ENCODE assay signal across 1 cellular context in the genomic region with DNA sequence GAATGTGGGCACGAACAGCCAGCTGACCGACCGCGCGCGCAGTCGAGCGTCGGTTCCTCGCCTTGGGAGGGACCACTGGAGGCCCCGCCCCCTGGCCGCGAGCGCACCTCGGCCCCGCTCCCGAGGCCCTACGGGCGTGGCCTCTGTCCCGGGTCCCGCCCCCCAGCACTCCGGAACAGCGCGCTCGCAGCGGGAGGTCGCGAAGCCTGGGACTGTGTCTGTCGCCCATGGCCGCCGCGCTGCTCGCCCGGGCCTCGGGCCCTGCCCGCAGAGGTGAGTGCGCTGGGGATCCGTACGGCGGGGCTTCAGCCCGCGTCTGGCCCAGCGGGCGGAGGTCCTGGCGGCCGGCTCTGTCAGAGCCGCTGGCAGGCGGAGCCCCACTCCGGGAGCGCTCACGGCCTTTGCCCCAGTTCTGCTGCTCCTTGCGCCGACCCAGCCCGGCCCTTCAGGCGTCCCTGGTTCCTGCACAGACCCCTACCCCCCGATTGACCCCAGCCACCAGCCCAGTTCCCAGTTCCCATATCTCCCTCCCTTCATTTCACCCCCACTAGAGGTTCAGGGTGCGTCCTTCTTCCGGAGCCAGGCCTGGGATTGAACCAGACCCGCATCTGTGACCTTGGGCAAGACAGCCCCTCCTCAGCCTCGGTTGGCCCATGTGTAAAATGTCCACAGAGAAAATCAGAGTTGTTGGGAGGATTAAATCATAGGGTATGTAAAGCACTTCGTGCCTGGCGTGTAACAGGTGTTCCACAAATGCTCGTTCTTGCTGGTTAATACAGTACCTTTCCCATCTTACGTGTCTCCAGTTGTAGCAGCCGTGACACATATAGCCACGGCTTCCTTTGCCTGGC.
A peak's percentile ranks its signal among the peaks of the same experiment; 100 is the strongest.
TF ChIP-seq lines count a peak whose summit lies in the region.

A gene with protein sequence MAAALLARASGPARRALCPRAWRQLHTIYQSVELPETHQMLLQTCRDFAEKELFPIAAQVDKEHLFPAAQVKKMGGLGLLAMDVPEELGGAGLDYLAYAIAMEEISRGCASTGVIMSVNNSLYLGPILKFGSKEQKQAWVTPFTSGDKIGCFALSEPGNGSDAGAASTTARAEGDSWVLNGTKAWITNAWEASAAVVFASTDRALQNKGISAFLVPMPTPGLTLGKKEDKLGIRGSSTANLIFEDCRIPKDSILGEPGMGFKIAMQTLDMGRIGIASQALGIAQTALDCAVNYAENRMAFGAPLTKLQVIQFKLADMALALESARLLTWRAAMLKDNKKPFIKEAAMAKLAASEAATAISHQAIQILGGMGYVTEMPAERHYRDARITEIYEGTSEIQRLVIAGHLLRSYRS (plus strand): TSS at position 168 of the 851 bp plus-strand sequence. CDS start 60 bp downstream, at position 228.

TF ChIP-seq in HepG2, 621 proteins besides CTCF, POLR2A, EP300 and RAD21 (continued from another document and continues in another):
- TF ChIP-seq ARNT2 (CRISPR knock-in tag; IDR thresholded peaks at IDR 0.05; ENCODE audit: low read depth) (no peak; the same call in 1 of the 2 replicates), ARHGAP35 (CRISPR knock-in tag; IDR thresholded peaks at IDR 0.05; ENCODE audit: borderline replicate concordance) (peak; percentile 86; the same call in 1 of the 2 replicates), ZNF556 (CRISPR knock-in tag; IDR thresholded peaks at IDR 0.05; ENCODE audit: borderline replicate concordance) (no peak), MXI1 (IDR thresholded peaks at IDR 0.05; ENCODE audit: borderline replicate concordance, low read depth, low read length) (no peak; the same call in 2 of the 3 replicates), SP4 (CRISPR knock-in tag; IDR thresholded peaks at IDR 0.05) (peak; percentile 93), SMC3 (IDR thresholded peaks at IDR 0.05; ENCODE audit: low read length) (no peak), ZNF225 (CRISPR knock-in tag; IDR thresholded peaks at IDR 0.05) (no peak; the same call in 1 of the 2 replicates), ZFY (CRISPR knock-in tag; IDR thresholded peaks at IDR 0.05) (peak; percentile 91), CC2D1A (CRISPR knock-in tag; IDR thresholded peaks at IDR 0.05) (no peak), FOXP1 (IDR thresholded peaks at IDR 0.05) (no peak), FOXP1 (CRISPR knock-in tag; IDR thresholded peaks at IDR 0.05) (no peak), ZSCAN31 (CRISPR knock-in tag; IDR thresholded peaks at IDR 0.05; ENCODE audit: low read depth) (peak; percentile 76; the same call in 1 of the 2 replicates), DPF2 (CRISPR knock-in tag; IDR thresholded peaks at IDR 0.05; ENCODE audit: borderline replicate concordance, low read depth) (no peak), ZNF460 (CRISPR knock-in tag; IDR thresholded peaks at IDR 0.05; ENCODE audit: borderline replicate concordance) (no peak), GATA4 (IDR thresholded peaks at IDR 0.05; ENCODE audit: borderline replicate concordance, low read depth) (no peak), KDM4B (CRISPR knock-in tag; IDR thresholded peaks at IDR 0.05) (peak; percentile 30; the same call in 1 of the 2 replicates), TRIM24 (CRISPR knock-in tag; IDR thresholded peaks at IDR 0.05) (no peak), CAMTA2 (CRISPR knock-in tag; IDR thresholded peaks at IDR 0.05; ENCODE audit: borderline replicate concordance) (no peak), SOX5 (CRISPR knock-in tag; IDR thresholded peaks at IDR 0.05; ENCODE audit: borderline replicate concordance) (no peak), SNAPC2 (CRISPR knock-in tag; IDR thresholded peaks at IDR 0.05) (peak; percentile 34; the same call in 1 of the 2 replicates), ZNF24 (IDR thresholded peaks at IDR 0.05) (no peak), ZNF598 (CRISPR knock-in tag; IDR thresholded peaks at IDR 0.05; ENCODE audit: borderline replicate concordance) (no peak), ZNF496 (CRISPR knock-in tag; IDR thresholded peaks at IDR 0.05; ENCODE audit: insufficient replicate concordance) (no peak), RAD51 (IDR thresholded peaks at IDR 0.05; ENCODE audit: borderline replicate concordance) (no peak), ZNF577 (CRISPR knock-in tag; IDR thresholded peaks at IDR 0.05; ENCODE audit: borderline replicate concordance, low read depth) (no peak), CBX5 (CRISPR knock-in tag; IDR thresholded peaks at IDR 0.05; ENCODE audit: borderline replicate concordance) (no peak)
- TF ChIP-seq, protein P1, sequence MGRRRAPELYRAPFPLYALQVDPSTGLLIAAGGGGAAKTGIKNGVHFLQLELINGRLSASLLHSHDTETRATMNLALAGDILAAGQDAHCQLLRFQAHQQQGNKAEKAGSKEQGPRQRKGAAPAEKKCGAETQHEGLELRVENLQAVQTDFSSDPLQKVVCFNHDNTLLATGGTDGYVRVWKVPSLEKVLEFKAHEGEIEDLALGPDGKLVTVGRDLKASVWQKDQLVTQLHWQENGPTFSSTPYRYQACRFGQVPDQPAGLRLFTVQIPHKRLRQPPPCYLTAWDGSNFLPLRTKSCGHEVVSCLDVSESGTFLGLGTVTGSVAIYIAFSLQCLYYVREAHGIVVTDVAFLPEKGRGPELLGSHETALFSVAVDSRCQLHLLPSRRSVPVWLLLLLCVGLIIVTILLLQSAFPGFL (CRISPR knock-in tag; IDR thresholded peaks at IDR 0.05): no peak
- TF ChIP-seq, protein P2, sequence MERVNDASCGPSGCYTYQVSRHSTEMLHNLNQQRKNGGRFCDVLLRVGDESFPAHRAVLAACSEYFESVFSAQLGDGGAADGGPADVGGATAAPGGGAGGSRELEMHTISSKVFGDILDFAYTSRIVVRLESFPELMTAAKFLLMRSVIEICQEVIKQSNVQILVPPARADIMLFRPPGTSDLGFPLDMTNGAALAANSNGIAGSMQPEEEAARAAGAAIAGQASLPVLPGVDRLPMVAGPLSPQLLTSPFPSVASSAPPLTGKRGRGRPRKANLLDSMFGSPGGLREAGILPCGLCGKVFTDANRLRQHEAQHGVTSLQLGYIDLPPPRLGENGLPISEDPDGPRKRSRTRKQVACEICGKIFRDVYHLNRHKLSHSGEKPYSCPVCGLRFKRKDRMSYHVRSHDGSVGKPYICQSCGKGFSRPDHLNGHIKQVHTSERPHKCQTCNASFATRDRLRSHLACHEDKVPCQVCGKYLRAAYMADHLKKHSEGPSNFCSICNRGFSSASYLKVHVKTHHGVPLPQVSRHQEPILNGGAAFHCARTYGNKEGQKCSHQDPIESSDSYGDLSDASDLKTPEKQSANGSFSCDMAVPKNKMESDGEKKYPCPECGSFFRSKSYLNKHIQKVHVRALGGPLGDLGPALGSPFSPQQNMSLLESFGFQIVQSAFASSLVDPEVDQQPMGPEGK (CRISPR knock-in tag; IDR thresholded peaks at IDR 0.05): no peak; the same call in none of the 2 replicates
- TF ChIP-seq, protein P3, sequence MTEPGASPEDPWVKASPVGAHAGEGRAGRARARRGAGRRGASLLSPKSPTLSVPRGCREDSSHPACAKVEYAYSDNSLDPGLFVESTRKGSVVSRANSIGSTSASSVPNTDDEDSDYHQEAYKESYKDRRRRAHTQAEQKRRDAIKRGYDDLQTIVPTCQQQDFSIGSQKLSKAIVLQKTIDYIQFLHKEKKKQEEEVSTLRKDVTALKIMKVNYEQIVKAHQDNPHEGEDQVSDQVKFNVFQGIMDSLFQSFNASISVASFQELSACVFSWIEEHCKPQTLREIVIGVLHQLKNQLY (CRISPR knock-in tag; IDR thresholded peaks at IDR 0.05): no peak
- TF ChIP-seq, protein P4, sequence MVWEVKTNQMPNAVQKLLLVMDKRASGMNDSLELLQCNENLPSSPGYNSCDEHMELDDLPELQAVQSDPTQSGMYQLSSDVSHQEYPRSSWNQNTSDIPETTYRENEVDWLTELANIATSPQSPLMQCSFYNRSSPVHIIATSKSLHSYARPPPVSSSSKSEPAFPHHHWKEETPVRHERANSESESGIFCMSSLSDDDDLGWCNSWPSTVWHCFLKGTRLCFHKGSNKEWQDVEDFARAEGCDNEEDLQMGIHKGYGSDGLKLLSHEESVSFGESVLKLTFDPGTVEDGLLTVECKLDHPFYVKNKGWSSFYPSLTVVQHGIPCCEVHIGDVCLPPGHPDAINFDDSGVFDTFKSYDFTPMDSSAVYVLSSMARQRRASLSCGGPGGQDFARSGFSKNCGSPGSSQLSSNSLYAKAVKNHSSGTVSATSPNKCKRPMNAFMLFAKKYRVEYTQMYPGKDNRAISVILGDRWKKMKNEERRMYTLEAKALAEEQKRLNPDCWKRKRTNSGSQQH (CRISPR knock-in tag; IDR thresholded peaks at IDR 0.05; ENCODE audit: low read depth): 0 out of 2 replicates have a peak, but pooled peaks have one; percentile 37
- TF ChIP-seq, protein P5, sequence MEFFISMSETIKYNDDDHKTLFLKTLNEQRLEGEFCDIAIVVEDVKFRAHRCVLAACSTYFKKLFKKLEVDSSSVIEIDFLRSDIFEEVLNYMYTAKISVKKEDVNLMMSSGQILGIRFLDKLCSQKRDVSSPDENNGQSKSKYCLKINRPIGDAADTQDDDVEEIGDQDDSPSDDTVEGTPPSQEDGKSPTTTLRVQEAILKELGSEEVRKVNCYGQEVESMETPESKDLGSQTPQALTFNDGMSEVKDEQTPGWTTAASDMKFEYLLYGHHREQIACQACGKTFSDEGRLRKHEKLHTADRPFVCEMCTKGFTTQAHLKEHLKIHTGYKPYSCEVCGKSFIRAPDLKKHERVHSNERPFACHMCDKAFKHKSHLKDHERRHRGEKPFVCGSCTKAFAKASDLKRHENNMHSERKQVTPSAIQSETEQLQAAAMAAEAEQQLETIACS (CRISPR knock-in tag; IDR thresholded peaks at IDR 0.05): no peak; the same call in 1 of the 2 replicates
- TF ChIP-seq, protein P6, sequence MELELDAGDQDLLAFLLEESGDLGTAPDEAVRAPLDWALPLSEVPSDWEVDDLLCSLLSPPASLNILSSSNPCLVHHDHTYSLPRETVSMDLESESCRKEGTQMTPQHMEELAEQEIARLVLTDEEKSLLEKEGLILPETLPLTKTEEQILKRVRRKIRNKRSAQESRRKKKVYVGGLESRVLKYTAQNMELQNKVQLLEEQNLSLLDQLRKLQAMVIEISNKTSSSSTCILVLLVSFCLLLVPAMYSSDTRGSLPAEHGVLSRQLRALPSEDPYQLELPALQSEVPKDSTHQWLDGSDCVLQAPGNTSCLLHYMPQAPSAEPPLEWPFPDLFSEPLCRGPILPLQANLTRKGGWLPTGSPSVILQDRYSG (CRISPR knock-in tag; IDR thresholded peaks at IDR 0.05): 0 out of 2 replicates have a peak, but pooled peaks have one; percentile 61
- TF ChIP-seq, protein P7, sequence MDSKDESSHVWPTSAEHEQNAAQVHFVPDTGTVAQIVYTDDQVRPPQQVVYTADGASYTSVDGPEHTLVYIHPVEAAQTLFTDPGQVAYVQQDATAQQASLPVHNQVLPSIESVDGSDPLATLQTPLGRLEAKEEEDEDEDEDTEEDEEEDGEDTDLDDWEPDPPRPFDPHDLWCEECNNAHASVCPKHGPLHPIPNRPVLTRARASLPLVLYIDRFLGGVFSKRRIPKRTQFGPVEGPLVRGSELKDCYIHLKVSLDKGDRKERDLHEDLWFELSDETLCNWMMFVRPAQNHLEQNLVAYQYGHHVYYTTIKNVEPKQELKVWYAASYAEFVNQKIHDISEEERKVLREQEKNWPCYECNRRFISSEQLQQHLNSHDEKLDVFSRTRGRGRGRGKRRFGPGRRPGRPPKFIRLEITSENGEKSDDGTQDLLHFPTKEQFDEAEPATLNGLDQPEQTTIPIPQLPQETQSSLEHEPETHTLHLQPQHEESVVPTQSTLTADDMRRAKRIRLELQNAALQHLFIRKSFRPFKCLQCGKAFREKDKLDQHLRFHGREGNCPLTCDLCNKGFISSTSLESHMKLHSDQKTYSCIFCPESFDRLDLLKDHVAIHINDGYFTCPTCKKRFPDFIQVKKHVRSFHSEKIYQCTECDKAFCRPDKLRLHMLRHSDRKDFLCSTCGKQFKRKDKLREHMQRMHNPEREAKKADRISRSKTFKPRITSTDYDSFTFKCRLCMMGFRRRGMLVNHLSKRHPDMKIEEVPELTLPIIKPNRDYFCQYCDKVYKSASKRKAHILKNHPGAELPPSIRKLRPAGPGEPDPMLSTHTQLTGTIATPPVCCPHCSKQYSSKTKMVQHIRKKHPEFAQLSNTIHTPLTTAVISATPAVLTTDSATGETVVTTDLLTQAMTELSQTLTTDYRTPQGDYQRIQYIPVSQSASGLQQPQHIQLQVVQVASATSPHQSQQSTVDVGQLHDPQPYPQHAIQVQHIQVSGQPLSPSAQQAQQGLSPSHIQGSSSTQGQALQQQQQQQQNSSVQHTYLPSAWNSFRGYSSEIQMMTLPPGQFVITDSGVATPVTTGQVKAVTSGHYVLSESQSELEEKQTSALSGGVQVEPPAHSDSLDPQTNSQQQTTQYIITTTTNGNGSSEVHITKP (CRISPR knock-in tag; IDR thresholded peaks at IDR 0.05; ENCODE audit: low read depth): peak; percentile 19; the same call in 1 of the 2 replicates
- TF ChIP-seq, protein P8, sequence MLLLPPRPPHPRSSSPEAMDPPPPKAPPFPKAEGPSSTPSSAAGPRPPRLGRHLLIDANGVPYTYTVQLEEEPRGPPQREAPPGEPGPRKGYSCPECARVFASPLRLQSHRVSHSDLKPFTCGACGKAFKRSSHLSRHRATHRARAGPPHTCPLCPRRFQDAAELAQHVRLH (CRISPR knock-in tag; IDR thresholded peaks at IDR 0.05; ENCODE audit: borderline replicate concordance, low read depth): peak; percentile 70; the same call in 1 of the 2 replicates
- TF ChIP-seq, protein P9, sequence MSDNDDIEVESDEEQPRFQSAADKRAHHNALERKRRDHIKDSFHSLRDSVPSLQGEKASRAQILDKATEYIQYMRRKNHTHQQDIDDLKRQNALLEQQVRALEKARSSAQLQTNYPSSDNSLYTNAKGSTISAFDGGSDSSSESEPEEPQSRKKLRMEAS (IDR thresholded peaks at IDR 0.05): peak; percentile 68; the same call in 1 of the 2 replicates
- TF ChIP-seq, protein P10, sequence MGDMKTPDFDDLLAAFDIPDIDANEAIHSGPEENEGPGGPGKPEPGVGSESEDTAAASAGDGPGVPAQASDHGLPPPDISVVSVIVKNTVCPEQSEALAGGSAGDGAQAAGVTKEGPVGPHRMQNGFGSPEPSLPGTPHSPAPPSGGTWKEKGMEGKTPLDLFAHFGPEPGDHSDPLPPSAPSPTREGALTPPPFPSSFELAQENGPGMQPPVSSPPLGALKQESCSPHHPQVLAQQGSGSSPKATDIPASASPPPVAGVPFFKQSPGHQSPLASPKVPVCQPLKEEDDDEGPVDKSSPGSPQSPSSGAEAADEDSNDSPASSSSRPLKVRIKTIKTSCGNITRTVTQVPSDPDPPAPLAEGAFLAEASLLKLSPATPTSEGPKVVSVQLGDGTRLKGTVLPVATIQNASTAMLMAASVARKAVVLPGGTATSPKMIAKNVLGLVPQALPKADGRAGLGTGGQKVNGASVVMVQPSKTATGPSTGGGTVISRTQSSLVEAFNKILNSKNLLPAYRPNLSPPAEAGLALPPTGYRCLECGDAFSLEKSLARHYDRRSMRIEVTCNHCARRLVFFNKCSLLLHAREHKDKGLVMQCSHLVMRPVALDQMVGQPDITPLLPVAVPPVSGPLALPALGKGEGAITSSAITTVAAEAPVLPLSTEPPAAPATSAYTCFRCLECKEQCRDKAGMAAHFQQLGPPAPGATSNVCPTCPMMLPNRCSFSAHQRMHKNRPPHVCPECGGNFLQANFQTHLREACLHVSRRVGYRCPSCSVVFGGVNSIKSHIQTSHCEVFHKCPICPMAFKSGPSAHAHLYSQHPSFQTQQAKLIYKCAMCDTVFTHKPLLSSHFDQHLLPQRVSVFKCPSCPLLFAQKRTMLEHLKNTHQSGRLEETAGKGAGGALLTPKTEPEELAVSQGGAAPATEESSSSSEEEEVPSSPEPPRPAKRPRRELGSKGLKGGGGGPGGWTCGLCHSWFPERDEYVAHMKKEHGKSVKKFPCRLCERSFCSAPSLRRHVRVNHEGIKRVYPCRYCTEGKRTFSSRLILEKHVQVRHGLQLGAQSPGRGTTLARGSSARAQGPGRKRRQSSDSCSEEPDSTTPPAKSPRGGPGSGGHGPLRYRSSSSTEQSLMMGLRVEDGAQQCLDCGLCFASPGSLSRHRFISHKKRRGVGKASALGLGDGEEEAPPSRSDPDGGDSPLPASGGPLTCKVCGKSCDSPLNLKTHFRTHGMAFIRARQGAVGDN (CRISPR knock-in tag; IDR thresholded peaks at IDR 0.05): peak; percentile 94
- TF ChIP-seq, protein P11, sequence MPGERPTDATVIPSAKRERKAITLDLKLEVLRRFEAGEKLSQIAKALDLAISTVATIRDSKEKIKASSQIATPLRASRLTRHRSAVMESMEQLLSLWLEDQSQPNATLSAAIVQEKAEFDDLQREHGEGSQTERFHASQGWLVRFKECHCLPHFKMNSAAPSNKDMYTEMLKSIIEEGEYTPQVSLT (CRISPR knock-in tag; IDR thresholded peaks at IDR 0.05; ENCODE audit: borderline replicate concordance, low read depth): no peak
